ENCODE assay signal across 1 cellular context in genomic region chr6:116528800-116529199, GRCh38.
TF ChIP-seq lines count a peak whose summit lies in the region.

No MANE protein-coding gene starts in this region.

TF ChIP-seq in H1, 55 proteins besides CTCF, POLR2A, EP300 and RAD21:
- no peak for TF ChIP-seq CHD7 (IDR thresholded peaks at IDR 0.05; ENCODE audit: insufficient replicate concordance, low read length)
- TF ChIP-seq CBX8 (IDR thresholded peaks at IDR 0.05; ENCODE audit: borderline replicate concordance, low read depth, low read length): no peak
- no peak for TF ChIP-seq RXRA (IDR thresholded peaks at IDR 0.05; ENCODE audit: insufficient read depth, low read depth, low read length)
- no peak for TF ChIP-seq SP2 (IDR thresholded peaks at IDR 0.05; ENCODE audit: low read length)
